In the genomic region with DNA sequence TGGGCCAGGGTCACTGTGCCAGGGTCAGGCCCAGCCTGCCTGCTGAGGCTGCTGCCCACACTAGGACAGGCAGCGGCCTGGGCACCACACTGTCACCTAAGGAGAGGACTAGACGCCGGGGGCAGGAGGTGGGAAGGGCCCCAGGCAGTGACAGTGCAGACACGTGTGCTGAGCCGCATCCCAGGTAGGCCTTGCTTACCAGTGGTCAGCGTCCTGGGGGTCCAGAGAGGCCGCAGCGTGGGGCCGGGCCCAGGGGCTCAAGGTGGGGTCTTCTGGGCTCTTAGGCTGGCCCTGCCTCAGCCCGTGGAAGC, we compare ENCODE assay signal across 19 cellular contexts. TPM values are rescaled to one million over a fixed set of nuclear protein-coding genes. Genes with fewer than 3 reads are reported as not detected.
DNase-seq lines count a peak whose midpoint lies in the region; ATAC-seq, FAIRE-seq and TF ChIP-seq lines count a peak whose summit lies in the region.
"Had no signal": no experiment of that assay in that cellular context is flagged by ENCODE, and none has a peak within 500 bp of the region (broad histone marks: within the 10 kb centered on the region; RNA-seq: fewer than 3 reads in every experiment).

No MANE protein-coding gene starts in this region.

- H2AFZ ChIP-seq in Karpas-422 (ENCODE audit: low read length) = no peak overlapping the region

- TF ChIP-seq CTCF in left ventricle myocardium inferior (IDR thresholded peaks at IDR 0.05; ENCODE audit: borderline replicate concordance) (no peak), kidney (IDR thresholded peaks at IDR 0.05; ENCODE audit: borderline replicate concordance, extremely low read depth, insufficient read depth) (no peak), psoas muscle (IDR thresholded peaks at IDR 0.05) (no peak)

- no peaks in the 10 kb centered on the region for H3K9me2 ChIP-seq in Karpas-422 (replicated peaks; ENCODE audit: insufficient read depth, low read length)

- intact Hi-C loops in left ventricle myocardium inferior (cut with micrococcal nuclease) = no loop called here
- intact Hi-C loops in Right ventricle myocardium inferior (cut with DNase I) = no loop called here
- intact Hi-C loops in kidney (cut with DNase I) = no loop called here
- intact Hi-C loops in psoas muscle (cut with DNase I) = no loop called here
- intact Hi-C loops in aorta (cut with DNase I) = no loop called here

- no peaks in the 10 kb centered on the region for H4K20me1 ChIP-seq in Karpas-422 (ENCODE audit: insufficient read depth, low read depth, low read length)

- H3K79me2 ChIP-seq in Karpas-422 (ENCODE audit: low read length) = no peaks in the 10 kb centered on the region

- DNase-seq in left ventricle myocardium inferior (peak; percentile 3), Right ventricle myocardium inferior (ENCODE audit: missing footprints) (no peak), kidney (peak; percentile 82), psoas muscle (peak; percentile 7 to 35), aorta (peak; percentile 40 to 68), foreskin melanocyte (no peak), Karpas-422 (no peak), OCI-M2 (lab: John Stamatoyannopoulos, UW; ENCODE audit: unreplicated experiment) (no peak)
- DNase-seq: Caco-2; cortex of kidney; KBM-7; NCI-H1105; occipital lobe; RPMI8226; stimulated activated naive CD8-positive, alpha-beta T cell treated with anti-CD3 and anti-CD28 coated beads, Interleukin-15, Interleukin-2, amounts not matched to agents 100 U/mL and 50 U/mL, for 24 hours; SW 1271 had no signal

- H3K4me1 ChIP-seq in left ventricle myocardium inferior = peaks cover 45% of the 10 kb centered on the region
- H3K4me1 ChIP-seq in kidney (ENCODE audit: control insufficient read depth in 1 of 2, insufficient read depth in 1 of 2, low read depth in 1 of 2, low read length in 2 of 2) = peaks cover 7 to 30% of the 10 kb centered on the region in 2 donors
- H3K4me1 ChIP-seq in psoas muscle = no peaks in the 10 kb centered on the region
- H3K4me1 ChIP-seq in aorta (ENCODE audit: control insufficient read depth in 1 of 2, insufficient read depth in 2 of 2, low read length in 2 of 2) = no peaks in the 10 kb centered on the region
- no peaks in the 10 kb centered on the region for H3K4me1 ChIP-seq in Karpas-422 (ENCODE audit: low read length)
- H3K4me1 ChIP-seq: Caco-2 had no signal

- ATAC-seq in Right ventricle myocardium inferior = no peak
- no peak for ATAC-seq in psoas muscle
- ATAC-seq in aorta (ENCODE audit: low FRiP score) = no peak
- ATAC-seq: stimulated activated naive CD8-positive, alpha-beta T cell treated with anti-CD3 and anti-CD28 coated beads, Interleukin-15, Interleukin-2, amounts not matched to agents 100 U/mL and 50 U/mL, for 24 hours had no signal

- H3K9ac ChIP-seq in kidney (ENCODE audit: low read length in 2 of 2) = no peak overlapping the region
- no peak overlapping the region for H3K9ac ChIP-seq in Karpas-422 (ENCODE audit: low read length)

- no peak for FAIRE-seq in kidney (lab: Jason Lieb, UNC)

- H3K4me3 ChIP-seq in left ventricle myocardium inferior (no peak overlapping the region), kidney (ENCODE audit: low read length in 2 of 2) (no peak overlapping the region), psoas muscle (no peak overlapping the region), aorta (ENCODE audit: low read length in 2 of 2) (no peak overlapping the region), Karpas-422 (ENCODE audit: low read length) (no peak overlapping the region)

- H3K27me3 ChIP-seq in left ventricle myocardium inferior (ENCODE audit: low read depth) = no peaks in the 10 kb centered on the region
- H3K27me3 ChIP-seq in psoas muscle (ENCODE audit: insufficient read depth in 3 of 3, low read length in 2 of 3) = no peaks in the 10 kb centered on the region
- no peaks in the 10 kb centered on the region for H3K27me3 ChIP-seq in aorta (ENCODE audit: control insufficient read depth in 1 of 2, insufficient read depth in 2 of 2, low read length in 1 of 2)
- no peaks in the 10 kb centered on the region for H3K27me3 ChIP-seq in Karpas-422 (ENCODE audit: low read length)

- H3K27ac ChIP-seq in left ventricle myocardium inferior (replicated peaks) (no peak overlapping the region), kidney (ENCODE audit: low read depth in 2 of 2, low read length in 2 of 2) (peak overlapping the region in 1 of 2 donors; percentile 60), psoas muscle (no peak overlapping the region), aorta (ENCODE audit: low read depth in 1 of 2, low read length in 2 of 2) (no peak overlapping the region), Karpas-422 (ENCODE audit: low read length) (no peak overlapping the region)
- H3K27ac ChIP-seq: HL-60 had no signal

- H3K9me3 ChIP-seq in left ventricle myocardium inferior (replicated peaks) (no peaks in the 10 kb centered on the region), kidney (ENCODE audit: control insufficient read depth in 1 of 2, low read length in 2 of 2) (no peaks in the 10 kb centered on the region), psoas muscle (no peaks in the 10 kb centered on the region), aorta (ENCODE audit: control insufficient read depth, low read length) (no peaks in the 10 kb centered on the region), Karpas-422 (ENCODE audit: low read length) (no peaks in the 10 kb centered on the region)
- H3K9me3 ChIP-seq: Caco-2 had no signal

- H3K4me2 ChIP-seq in Karpas-422 (ENCODE audit: low read depth, low read length, poor library complexity, severe bottlenecking) = no peak overlapping the region

- H3K36me3 ChIP-seq in left ventricle myocardium inferior = no peaks in the 10 kb centered on the region
- no peaks in the 10 kb centered on the region for H3K36me3 ChIP-seq in kidney (ENCODE audit: control insufficient read depth in 1 of 2, insufficient read depth in 2 of 2, low read length in 2 of 2)
- H3K36me3 ChIP-seq in psoas muscle (ENCODE audit: insufficient read depth in 1 of 2, low read depth in 1 of 2) = no peaks in the 10 kb centered on the region
- no peaks in the 10 kb centered on the region for H3K36me3 ChIP-seq in aorta (ENCODE audit: control insufficient read depth in 1 of 2, insufficient read depth in 2 of 2, low read length in 1 of 2)
- no peaks in the 10 kb centered on the region for H3K36me3 ChIP-seq in Karpas-422 (ENCODE audit: insufficient read depth, low read length)

- WGBS in psoas muscle, 3 donors = 87 to 96% (median 94%) methylated on average over 9 to 10 of the region's 10 CpGs
- WGBS in aorta, 2 donors = 86 to 99% methylated on average over 10 of the region's 10 CpGs

RNA-seq across cellular contexts. Expression of a gene that starts 35.4 kb away (rescaled TPM):
- total RNA-seq in left ventricle myocardium inferior (6.1 TPM), Right ventricle myocardium inferior (6.7 TPM), kidney (42.1 TPM), psoas muscle (10 to 100 TPM in 2 of 4 donors, 1 to 10 TPM in 2; 8.6 to 36.9 (median 11.1) TPM), aorta (100 to 1,000 TPM; 108 to 149 TPM)
- polyA plus RNA-seq in kidney (ENCODE audit: insufficient read depth, low read depth, low replicate concordance) (3.0 TPM), psoas muscle (1 to 10 TPM; 7.8 to 9.2 (median 9.2) TPM), aorta (10 to 100 TPM in 1 of 2 donors, 1 to 10 TPM in 1; 5.9 to 27.3 TPM)
- total RNA-seq in Karpas-422 (2014; rRNA removed; shearing (Covaris generic); ENCODE audit: low replicate concordance) = 1.9 and 25.3 TPM in 2 replicates
- total RNA-seq: Caco-2 had no signal

RNA-seq across cellular contexts. Expression of a gene that starts 56.9 kb away (rescaled TPM):
- not detected for total RNA-seq in left ventricle myocardium inferior
- total RNA-seq in Right ventricle myocardium inferior = not detected
- total RNA-seq in kidney = 0.13 TPM
- not detected for polyA plus RNA-seq in kidney (ENCODE audit: insufficient read depth, low read depth, low replicate concordance)
- not detected for total RNA-seq in psoas muscle
- polyA plus RNA-seq in psoas muscle = under 1 TPM in 1 of 3 donors, not detected in 2; 0.01 TPM
- total RNA-seq in aorta = under 1 TPM; 0.13 to 0.45 TPM
- polyA plus RNA-seq in aorta = not detected
- total RNA-seq in Karpas-422 (2014; rRNA removed; shearing (Covaris generic); ENCODE audit: low replicate concordance) = not detected in 2 replicates
- total RNA-seq: activated CD8-positive, alpha-beta memory T cell treated with anti-CD3 and anti-CD28 coated beads for 36 hours; Caco-2; epithelial cell of proximal tubule had no signal

Comparison
In these comparisons a context has a peak if more than half of its experiments do, and no peak if none do; other contexts are left out.
1. DNase-seq: peak in left ventricle myocardium inferior (single experiment), kidney (single experiment), psoas muscle (2 of 2) and aorta (2 of 2); none in Right ventricle myocardium inferior (single experiment), foreskin melanocyte (single experiment), Karpas-422 (single experiment) and OCI-M2 (single experiment).